8 cellular contexts compared by ENCODE assay signal in genomic region chr3:42012935-42013651, GRCh38.
A peak's percentile ranks its signal among the peaks of the same experiment; 100 is the strongest.
DNase-seq lines count a peak whose midpoint lies in the region; ATAC-seq and TF ChIP-seq lines count a peak whose summit lies in the region.

No MANE protein-coding gene starts in this region.

- DNase-seq in NCI-H1105 (lab: John Stamatoyannopoulos, UW) (peak; percentile 17), NCI-H1105 treated with DMSO at 0.1 percent for 48 hours (lab: John Stamatoyannopoulos, UW) (no peak), NCI-H1436 (lab: John Stamatoyannopoulos, UW) (peak; percentile 31), choroid plexus epithelial cell (ENCODE audit: low read depth) (peak; percentile 65), left kidney (ENCODE audit: low read depth, low spot score) (peak; percentile 82)
- DNase-seq in activated CD4-positive, alpha-beta T cell treated with anti-CD3 and anti-CD28 coated beads for 1 hour = peak; percentile 51
- peak; percentile 65 for DNase-seq in stimulated activated CD4-positive, alpha-beta T cell treated with anti-CD3 and anti-CD28 coated beads, Interleukin-1b, Interleukin-23, amount 100 ng/mL, for 48 hours

- peak overlapping the region; percentile 80 for H3K4me3 ChIP-seq in choroid plexus epithelial cell (ENCODE audit: low read depth, low read length)

- TF ChIP-seq CTCF in choroid plexus epithelial cell (conservative IDR thresholded peaks at IDR 0.05; ENCODE audit: low read depth, low read length) = no peak

- ATAC-seq in HG02571 (IDR thresholded peaks at IDR 0.05; ENCODE audit: unreplicated experiment) = peak; percentile 73
